ENCODE assay signal across 17 cellular contexts in genomic region chr4:159272341-159273125, GRCh38.
DNase-seq lines count a peak whose midpoint lies in the region; ATAC-seq and TF ChIP-seq lines count a peak whose summit lies in the region.
"Had no signal": no experiment of that assay in that cellular context is flagged by ENCODE, and none has a peak within 500 bp of the region (broad histone marks: within the 10 kb centered on the region; RNA-seq: fewer than 3 reads in every experiment).

No MANE protein-coding gene starts in this region.

- H3K4me3 ChIP-seq in BE2C (ENCODE audit: low read depth, low read length), result peak overlapping the region; percentile 86
- peak overlapping the region in 40 of 59 donors; percentile 0 to 75 (median 28) for H3K4me3 ChIP-seq in dorsolateral prefrontal cortex
- H3K4me3 ChIP-seq: MG63, mucosa of descending colon had no signal

- H3K27me3 ChIP-seq in BE2C, result no peaks in the 10 kb centered on the region
- H3K27me3 ChIP-seq in dorsolateral prefrontal cortex, result no peaks in the 10 kb centered on the region
- H3K27me3 ChIP-seq: MG63 had no signal

- peaks cover 8% of the 10 kb centered on the region for H3K36me3 ChIP-seq in BE2C
- H3K36me3 ChIP-seq: MG63 had no signal

- peak overlapping the region; percentile 15 for H3K27ac Mint-ChIP-seq in neural crest cell (ENCODE audit: unreplicated experiment)
- H3K27ac Mint-ChIP-seq: activated B cell treated with CpG ODN at 0.5 μM for 24 hours; activated naive CD8-positive, alpha-beta T cell had no signal

- H3K27ac ChIP-seq in dorsolateral prefrontal cortex, result peak overlapping the region in 57 of 59 donors; percentile 6 to 97 (median 90)

- H3K9me3 ChIP-seq in BE2C, result no peaks in the 10 kb centered on the region
- H3K9me3 ChIP-seq: MG63, mucosa of descending colon had no signal

- H3K36me3 Mint-ChIP-seq in neural crest cell (ENCODE audit: low read depth), result peaks cover 2% of the 10 kb centered on the region

- DNase-seq in BE2C (no peak), HEK293T (ENCODE audit: extremely low spot score) (no peak), dorsolateral prefrontal cortex (no peak), neural crest cell (ENCODE audit: low read depth, low spot score) (no peak), DMS53 treated with DMSO at 0.1 percent for 48 hours (lab: John Stamatoyannopoulos, UW; ENCODE audit: unreplicated experiment) (no peak), NCI-H2196 treated with DMSO at 0.1 percent for 48 hours (lab: John Stamatoyannopoulos, UW; ENCODE audit: unreplicated experiment) (no peak), KBM-7 (no peak)
- DNase-seq: activated B cell treated with CpG ODN at 0.5 μM for 24 hours; activated CD8-positive, alpha-beta memory T cell treated with anti-CD3 and anti-CD28 coated beads, Interleukin-2, amount 50 U/mL, for 4 hours; HCEC 1CT; MG63; mucosa of descending colon; NCI-H2081 treated with DMSO at 0.1 percent for 48 hours; stimulated activated CD4-positive, alpha-beta T cell treated with anti-CD3 and anti-CD28 coated beads, Interleukin-1b, Interleukin-23, amount 100 ng/mL, for 48 hours; stimulated activated CD8-positive, alpha-beta memory T cell treated with anti-CD3 and anti-CD28 coated beads, Interleukin-4, amount 100 ng/mL, for 48 hours had no signal

- TF ChIP-seq CTCF in BE2C (IDR thresholded peaks at IDR 0.05; ENCODE audit: low read depth, low read length) (no peak), dorsolateral prefrontal cortex (IDR thresholded peaks at IDR 0.05 in 54 of 56, conservative IDR thresholded peaks at IDR 0.05 in 2 of 56; ENCODE audit: low read depth in 1 of 56, partially characterized antibody in 56 of 56) (no peak), neural crest cell (conservative IDR thresholded peaks at IDR 0.05) (no peak)

- ATAC-seq in HG03565 (IDR thresholded peaks at IDR 0.05; ENCODE audit: unreplicated experiment), result no peak
- ATAC-seq: mucosa of descending colon had no signal

- no peaks in the 10 kb centered on the region for H3K27me3 Mint-ChIP-seq in neural crest cell (ENCODE audit: low read depth)
- H3K27me3 Mint-ChIP-seq: activated B cell treated with CpG ODN at 0.5 μM for 24 hours; activated naive CD8-positive, alpha-beta T cell had no signal

- H3K4me3 Mint-ChIP-seq in neural crest cell, result no peak overlapping the region
- H3K4me3 Mint-ChIP-seq: activated B cell treated with CpG ODN at 0.5 μM for 24 hours; activated naive CD8-positive, alpha-beta T cell had no signal

- in situ Hi-C loops in KBM-7 (cut with MboI; ENCODE audit: low pct_unique_long_range_greater_than_20kb, low sequenced_read_pairs), result no loop called here

- peaks cover 18% of the 10 kb centered on the region for H3K4me1 Mint-ChIP-seq in neural crest cell

- CTCF ChIA-PET in HEK293T (lab: Yijun Ruan, JAX), result no interaction called here

- H3K4me1 ChIP-seq in BE2C, result peaks cover 28% of the 10 kb centered on the region

- peaks cover 2% of the 10 kb centered on the region for H3K9me3 Mint-ChIP-seq in neural crest cell
- H3K9me3 Mint-ChIP-seq: activated B cell treated with CpG ODN at 0.5 μM for 24 hours had no signal

- intact Hi-C loops in dorsolateral prefrontal cortex (cut with DNase I), result no loop called here

- POLR2A ChIA-PET in HEK293T (lab: Yijun Ruan, JAX), result no interaction called here

TF ChIP-seq in HEK293T, 16 proteins besides CTCF, POLR2A, EP300 and RAD21:
- TF ChIP-seq NFRKB (IDR thresholded peaks at IDR 0.05) (no peak), PKNOX1 (IDR thresholded peaks at IDR 0.05) (peak; percentile 21; the same call in 1 of the 2 replicates), HDGF (IDR thresholded peaks at IDR 0.05; ENCODE audit: borderline replicate concordance) (no peak), ZNF384 (IDR thresholded peaks at IDR 0.05) (no peak), BHLHE40 (IDR thresholded peaks at IDR 0.05; ENCODE audit: borderline replicate concordance) (no peak)
